ENCODE assay signal across 1 cellular context in the genomic region with DNA sequence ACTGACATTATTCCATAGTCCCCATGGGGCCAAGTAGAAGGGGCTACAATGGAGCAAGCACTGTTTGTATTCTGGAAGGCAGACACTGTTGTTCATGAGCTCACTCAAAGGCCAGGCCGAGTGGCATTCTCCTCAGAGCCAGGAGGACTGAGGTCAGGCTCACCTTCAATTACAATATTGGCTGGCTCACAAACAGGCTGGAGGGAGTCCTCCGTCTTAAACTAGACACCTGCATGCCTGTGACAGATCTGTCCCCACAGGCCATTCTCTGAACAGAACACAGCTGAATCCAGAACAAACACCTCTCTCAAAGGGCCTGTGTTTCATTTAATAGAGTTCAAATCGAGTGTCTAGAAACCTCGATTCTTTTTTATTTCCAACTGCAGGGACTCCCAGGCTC.
TF ChIP-seq lines count a peak whose summit lies in the region.

No MANE protein-coding gene starts in this region.

TF ChIP-seq in WTC11, 78 proteins besides CTCF, POLR2A, EP300 and RAD21 (continued from another document):
- TF ChIP-seq, protein P1, sequence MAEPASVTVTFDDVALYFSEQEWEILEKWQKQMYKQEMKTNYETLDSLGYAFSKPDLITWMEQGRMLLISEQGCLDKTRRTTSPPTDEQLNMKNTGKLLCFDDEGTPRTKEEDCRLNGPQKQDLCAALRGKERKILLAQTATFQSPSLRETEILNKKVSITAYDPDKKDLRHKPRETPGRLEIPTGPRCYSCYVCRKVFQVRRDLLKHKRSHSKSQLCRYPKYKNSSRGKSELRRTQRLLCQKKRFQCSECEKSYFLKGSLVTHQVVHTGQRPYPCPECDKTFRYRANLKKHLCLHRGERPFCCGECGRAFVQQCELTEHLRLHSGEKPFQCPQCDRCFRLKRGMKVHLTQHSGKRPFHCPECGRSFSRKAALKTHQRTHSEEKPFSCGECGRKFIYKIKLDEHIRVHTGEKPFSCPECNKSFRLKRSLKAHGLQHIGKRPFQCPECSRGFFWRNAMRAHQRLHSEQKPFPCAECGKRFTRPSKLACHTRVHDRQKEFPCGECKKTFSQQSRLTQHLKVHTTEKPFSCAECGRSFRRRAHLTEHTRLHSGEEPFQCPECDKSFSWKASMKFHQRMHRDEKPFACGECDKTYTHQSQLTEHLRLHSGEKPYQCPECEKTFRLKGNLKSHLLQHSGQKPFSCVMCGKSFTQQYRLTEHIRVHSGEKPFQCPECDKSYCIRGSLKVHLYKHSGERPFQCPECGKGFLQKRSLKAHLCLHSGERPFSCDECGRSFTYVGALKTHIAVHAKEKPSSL (CRISPR knock-in tag; conservative IDR thresholded peaks at IDR 0.05): no peak
- TF ChIP-seq, protein P2, sequence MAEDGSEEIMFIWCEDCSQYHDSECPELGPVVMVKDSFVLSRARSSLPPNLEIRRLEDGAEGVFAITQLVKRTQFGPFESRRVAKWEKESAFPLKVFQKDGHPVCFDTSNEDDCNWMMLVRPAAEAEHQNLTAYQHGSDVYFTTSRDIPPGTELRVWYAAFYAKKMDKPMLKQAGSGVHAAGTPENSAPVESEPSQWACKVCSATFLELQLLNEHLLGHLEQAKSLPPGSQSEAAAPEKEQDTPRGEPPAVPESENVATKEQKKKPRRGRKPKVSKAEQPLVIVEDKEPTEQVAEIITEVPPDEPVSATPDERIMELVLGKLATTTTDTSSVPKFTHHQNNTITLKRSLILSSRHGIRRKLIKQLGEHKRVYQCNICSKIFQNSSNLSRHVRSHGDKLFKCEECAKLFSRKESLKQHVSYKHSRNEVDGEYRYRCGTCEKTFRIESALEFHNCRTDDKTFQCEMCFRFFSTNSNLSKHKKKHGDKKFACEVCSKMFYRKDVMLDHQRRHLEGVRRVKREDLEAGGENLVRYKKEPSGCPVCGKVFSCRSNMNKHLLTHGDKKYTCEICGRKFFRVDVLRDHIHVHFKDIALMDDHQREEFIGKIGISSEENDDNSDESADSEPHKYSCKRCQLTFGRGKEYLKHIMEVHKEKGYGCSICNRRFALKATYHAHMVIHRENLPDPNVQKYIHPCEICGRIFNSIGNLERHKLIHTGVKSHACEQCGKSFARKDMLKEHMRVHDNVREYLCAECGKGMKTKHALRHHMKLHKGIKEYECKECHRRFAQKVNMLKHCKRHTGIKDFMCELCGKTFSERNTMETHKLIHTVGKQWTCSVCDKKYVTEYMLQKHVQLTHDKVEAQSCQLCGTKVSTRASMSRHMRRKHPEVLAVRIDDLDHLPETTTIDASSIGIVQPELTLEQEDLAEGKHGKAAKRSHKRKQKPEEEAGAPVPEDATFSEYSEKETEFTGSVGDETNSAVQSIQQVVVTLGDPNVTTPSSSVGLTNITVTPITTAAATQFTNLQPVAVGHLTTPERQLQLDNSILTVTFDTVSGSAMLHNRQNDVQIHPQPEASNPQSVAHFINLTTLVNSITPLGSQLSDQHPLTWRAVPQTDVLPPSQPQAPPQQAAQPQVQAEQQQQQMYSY (CRISPR knock-in tag; IDR thresholded peaks at IDR 0.05): no peak
- TF ChIP-seq RORB (CRISPR knock-in tag; IDR thresholded peaks at IDR 0.05) (no peak), CBFB (CRISPR knock-in tag; IDR thresholded peaks at IDR 0.05; ENCODE audit: low read depth) (no peak), RELA (CRISPR knock-in tag; IDR thresholded peaks at IDR 0.05; ENCODE audit: borderline replicate concordance) (no peak), SMAD3 (CRISPR knock-in tag; IDR thresholded peaks at IDR 0.05; ENCODE audit: borderline replicate concordance) (no peak), NFATC4 (CRISPR knock-in tag; IDR thresholded peaks at IDR 0.05) (no peak), GRHL2 (CRISPR knock-in tag; IDR thresholded peaks at IDR 0.05; ENCODE audit: insufficient replicate concordance, severe bottlenecking) (no peak), OVOL2 (CRISPR knock-in tag; IDR thresholded peaks at IDR 0.05; ENCODE audit: borderline replicate concordance) (no peak)
- TF ChIP-seq, protein P3, sequence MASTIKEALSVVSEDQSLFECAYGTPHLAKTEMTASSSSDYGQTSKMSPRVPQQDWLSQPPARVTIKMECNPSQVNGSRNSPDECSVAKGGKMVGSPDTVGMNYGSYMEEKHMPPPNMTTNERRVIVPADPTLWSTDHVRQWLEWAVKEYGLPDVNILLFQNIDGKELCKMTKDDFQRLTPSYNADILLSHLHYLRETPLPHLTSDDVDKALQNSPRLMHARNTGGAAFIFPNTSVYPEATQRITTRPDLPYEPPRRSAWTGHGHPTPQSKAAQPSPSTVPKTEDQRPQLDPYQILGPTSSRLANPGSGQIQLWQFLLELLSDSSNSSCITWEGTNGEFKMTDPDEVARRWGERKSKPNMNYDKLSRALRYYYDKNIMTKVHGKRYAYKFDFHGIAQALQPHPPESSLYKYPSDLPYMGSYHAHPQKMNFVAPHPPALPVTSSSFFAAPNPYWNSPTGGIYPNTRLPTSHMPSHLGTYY (CRISPR knock-in tag; IDR thresholded peaks at IDR 0.05): no peak
- TF ChIP-seq, protein P4, sequence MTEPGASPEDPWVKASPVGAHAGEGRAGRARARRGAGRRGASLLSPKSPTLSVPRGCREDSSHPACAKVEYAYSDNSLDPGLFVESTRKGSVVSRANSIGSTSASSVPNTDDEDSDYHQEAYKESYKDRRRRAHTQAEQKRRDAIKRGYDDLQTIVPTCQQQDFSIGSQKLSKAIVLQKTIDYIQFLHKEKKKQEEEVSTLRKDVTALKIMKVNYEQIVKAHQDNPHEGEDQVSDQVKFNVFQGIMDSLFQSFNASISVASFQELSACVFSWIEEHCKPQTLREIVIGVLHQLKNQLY (CRISPR knock-in tag; IDR thresholded peaks at IDR 0.05): no peak
- TF ChIP-seq, protein P5, sequence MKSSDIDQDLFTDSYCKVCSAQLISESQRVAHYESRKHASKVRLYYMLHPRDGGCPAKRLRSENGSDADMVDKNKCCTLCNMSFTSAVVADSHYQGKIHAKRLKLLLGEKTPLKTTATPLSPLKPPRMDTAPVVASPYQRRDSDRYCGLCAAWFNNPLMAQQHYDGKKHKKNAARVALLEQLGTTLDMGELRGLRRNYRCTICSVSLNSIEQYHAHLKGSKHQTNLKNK (CRISPR knock-in tag; IDR thresholded peaks at IDR 0.05): no peak
